ENCODE assay signal across 1 cellular context in the genomic region with DNA sequence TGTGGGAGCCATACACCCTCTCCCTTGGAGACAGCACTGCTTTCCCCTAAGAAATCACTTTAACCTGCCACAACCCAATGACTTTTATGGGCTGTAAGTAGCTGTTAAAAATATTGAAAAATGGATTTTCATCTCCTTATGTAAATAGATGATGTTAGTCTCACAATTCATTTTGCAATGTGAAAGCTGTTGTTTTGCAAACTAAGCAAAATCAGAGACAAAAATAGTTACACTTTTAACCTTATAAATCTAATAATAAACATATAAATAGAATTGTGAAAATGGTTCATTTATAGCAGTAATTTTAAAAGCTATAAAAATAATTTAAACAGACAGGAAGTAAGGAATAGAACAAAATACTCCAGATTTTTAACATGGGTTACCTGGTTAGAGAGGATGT.
TF ChIP-seq lines count a peak whose summit lies in the region.

No MANE protein-coding gene starts in this region.

TF ChIP-seq in HCT116, 20 proteins besides CTCF, POLR2A, EP300 and RAD21 (continued from another document):
- TF ChIP-seq, protein P1, sequence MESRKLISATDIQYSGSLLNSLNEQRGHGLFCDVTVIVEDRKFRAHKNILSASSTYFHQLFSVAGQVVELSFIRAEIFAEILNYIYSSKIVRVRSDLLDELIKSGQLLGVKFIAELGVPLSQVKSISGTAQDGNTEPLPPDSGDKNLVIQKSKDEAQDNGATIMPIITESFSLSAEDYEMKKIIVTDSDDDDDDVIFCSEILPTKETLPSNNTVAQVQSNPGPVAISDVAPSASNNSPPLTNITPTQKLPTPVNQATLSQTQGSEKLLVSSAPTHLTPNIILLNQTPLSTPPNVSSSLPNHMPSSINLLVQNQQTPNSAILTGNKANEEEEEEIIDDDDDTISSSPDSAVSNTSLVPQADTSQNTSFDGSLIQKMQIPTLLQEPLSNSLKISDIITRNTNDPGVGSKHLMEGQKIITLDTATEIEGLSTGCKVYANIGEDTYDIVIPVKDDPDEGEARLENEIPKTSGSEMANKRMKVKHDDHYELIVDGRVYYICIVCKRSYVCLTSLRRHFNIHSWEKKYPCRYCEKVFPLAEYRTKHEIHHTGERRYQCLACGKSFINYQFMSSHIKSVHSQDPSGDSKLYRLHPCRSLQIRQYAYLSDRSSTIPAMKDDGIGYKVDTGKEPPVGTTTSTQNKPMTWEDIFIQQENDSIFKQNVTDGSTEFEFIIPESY (IDR thresholded peaks at IDR 0.05; ENCODE audit: extremely low read depth, insufficient replicate concordance, low read length) = no peak
- no peak for TF ChIP-seq CBX3 (IDR thresholded peaks at IDR 0.05; ENCODE audit: low read depth)
